In genomic region chr1:220089650-220090556, GRCh38 we compare ENCODE assay signal across 8 cellular contexts.
DNase-seq lines count a peak whose midpoint lies in the region; ATAC-seq and TF ChIP-seq lines count a peak whose summit lies in the region.

A gene with protein sequence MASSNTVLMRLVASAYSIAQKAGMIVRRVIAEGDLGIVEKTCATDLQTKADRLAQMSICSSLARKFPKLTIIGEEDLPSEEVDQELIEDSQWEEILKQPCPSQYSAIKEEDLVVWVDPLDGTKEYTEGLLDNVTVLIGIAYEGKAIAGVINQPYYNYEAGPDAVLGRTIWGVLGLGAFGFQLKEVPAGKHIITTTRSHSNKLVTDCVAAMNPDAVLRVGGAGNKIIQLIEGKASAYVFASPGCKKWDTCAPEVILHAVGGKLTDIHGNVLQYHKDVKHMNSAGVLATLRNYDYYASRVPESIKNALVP (minus strand): TSS chr1:220089788. CDS start chr1:220079846, 9,942 bp downstream.

- ATAC-seq in GM19023 (IDR thresholded peaks at IDR 0.05; ENCODE audit: unreplicated experiment) (peak; percentile 49), HG03280 (IDR thresholded peaks at IDR 0.05; ENCODE audit: unreplicated experiment) (peak; percentile 54)

- DNase-seq in AG09319 (ENCODE audit: extremely low read depth, low read depth) (peak; percentile 80), NCI-H345 treated with DMSO at 0.1 percent for 48 hours (lab: John Stamatoyannopoulos, UW; ENCODE audit: unreplicated experiment) (peak; percentile 96), iris pigment epithelial cell (ENCODE audit: low read depth) (peak; percentile 93)
- peak; percentile 88 to 99 (median 90) for DNase-seq in activated CD4-positive, CD25-positive, alpha-beta regulatory T cell (lab: John Stamatoyannopoulos, UW)
- DNase-seq in central memory CD4-positive, alpha-beta T cell: peak; percentile 97
- peak; percentile 98 for DNase-seq in stimulated activated CD4-positive, alpha-beta T cell treated with anti-CD3 and anti-CD28 coated beads, Interleukin-12 subunit alpha, Interleukin-12 subunit beta, amount 100 ng/mL, for 4 hours

- TF ChIP-seq CTCF in AG09319 (IDR thresholded peaks at IDR 0.05; ENCODE audit: low read depth, low read length): no peak

Comparison
In these comparisons a context has a peak if more than half of its experiments do, and no peak if none do; other contexts are left out.
1. Peak in every context shown above with its lines: DNase-seq and ATAC-seq.